ENCODE assay signal across 8 cellular contexts in the genomic region with DNA sequence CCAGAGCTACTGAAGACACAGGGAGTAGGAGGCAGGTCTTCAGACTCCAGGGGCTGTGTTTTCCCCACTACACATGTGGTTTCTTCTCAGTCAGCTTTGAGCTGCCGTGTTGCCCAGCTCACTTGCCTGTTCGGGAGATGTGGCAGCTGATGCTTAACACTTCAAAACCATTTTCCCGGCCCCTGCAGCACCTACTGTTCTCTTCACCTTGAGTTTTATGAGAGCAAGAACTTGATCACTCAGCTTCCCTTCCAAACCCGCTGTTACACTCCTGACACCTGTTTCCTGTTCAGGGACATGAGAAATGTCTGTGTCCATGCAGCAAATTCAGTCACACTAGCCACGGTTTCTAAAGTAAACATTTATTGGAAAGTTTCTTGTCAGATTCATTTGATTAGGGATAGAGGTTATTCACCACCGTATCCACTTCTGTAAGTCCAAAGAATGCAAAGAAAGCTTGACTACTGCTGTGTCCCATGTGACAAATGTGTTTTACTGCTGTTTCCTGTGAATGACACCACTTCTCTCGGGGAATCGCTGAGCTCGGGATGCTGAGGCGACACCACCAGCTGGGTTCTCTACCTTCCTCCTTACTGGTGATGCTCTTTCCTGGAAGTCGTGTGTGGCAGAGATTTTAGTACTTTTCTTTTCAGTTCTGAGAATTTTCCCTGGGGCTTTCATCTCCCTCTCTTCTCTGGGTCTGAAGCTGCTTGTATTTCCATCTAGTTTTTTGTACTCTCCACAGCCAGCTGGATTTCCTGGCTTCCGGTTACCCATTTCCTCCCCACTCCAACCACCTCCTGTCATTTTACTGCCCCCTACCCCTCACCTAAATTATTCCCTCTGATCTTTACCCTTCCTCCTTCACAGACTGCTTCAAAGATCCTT.
DNase-seq lines count a peak whose midpoint lies in the region; ATAC-seq and TF ChIP-seq lines count a peak whose summit lies in the region.

No MANE protein-coding gene starts in this region.

- peak overlapping the region in 2 of 3 donors; percentile 20 to 48 for H3K27ac Mint-ChIP-seq in IgD-negative memory B cell

- H3K27ac ChIP-seq in right cardiac atrium (ENCODE audit: low read length) (peak overlapping the region; percentile 50), WERI-Rb-1 (no peak overlapping the region)

- peak overlapping the region in 2 of 4 donors; percentile 48 to 79 for H3K4me3 Mint-ChIP-seq in IgD-negative memory B cell

- H3K27me3 Mint-ChIP-seq in IgD-negative memory B cell = peaks cover 19% of the 10 kb centered on the region

- no peaks in the 10 kb centered on the region for H3K36me3 ChIP-seq in GM06990 (ENCODE audit: control insufficient read depth, insufficient read depth, low read length)
- no peaks in the 10 kb centered on the region for H3K36me3 ChIP-seq in WERI-Rb-1

- no peaks in the 10 kb centered on the region for H3K9me3 ChIP-seq in right cardiac atrium (ENCODE audit: control insufficient read depth, low read length)
- no peaks in the 10 kb centered on the region for H3K9me3 ChIP-seq in WERI-Rb-1 (ENCODE audit: severe bottlenecking)

- H3K9me3 Mint-ChIP-seq in IgD-negative memory B cell = no peaks in the 10 kb centered on the region

- WGBS in right cardiac atrium = 21% methylated on average over 12 of the region's 12 CpGs

- H3K27me3 ChIP-seq in GM06990 (replicated peaks; ENCODE audit: control insufficient read depth, insufficient read depth, low read length) (no peaks in the 10 kb centered on the region), right cardiac atrium (ENCODE audit: control insufficient read depth, insufficient read depth) (no peaks in the 10 kb centered on the region), WERI-Rb-1 (ENCODE audit: insufficient read depth, low read depth, severe bottlenecking) (no peaks in the 10 kb centered on the region)

- peak; percentile 53 to 66 for ATAC-seq in right cardiac atrium

- H3K4me1 ChIP-seq in right cardiac atrium (ENCODE audit: control insufficient read depth, insufficient read depth, low read length) = peaks cover 3% of the 10 kb centered on the region

- intact Hi-C loops in right cardiac atrium (cut with DNase I) = no loop called here

- H3K4me1 Mint-ChIP-seq in IgD-negative memory B cell = peaks cover 23 to 30% (median 29%) of the 10 kb centered on the region in 3 donors

- H3K4me3 ChIP-seq in GM06990 (replicated peaks; ENCODE audit: low read depth, low read length) (no peak overlapping the region), right cardiac atrium (ENCODE audit: low read length) (peak overlapping the region; percentile 23), WERI-Rb-1 (ENCODE audit: low read depth, low read length) (no peak overlapping the region)

- TF ChIP-seq CTCF in GM06990 (IDR thresholded peaks at IDR 0.05; ENCODE audit: insufficient read depth, low read length, poor library complexity, severe bottlenecking) = no peak
- no peak for TF ChIP-seq CTCF in WERI-Rb-1 (IDR thresholded peaks at IDR 0.05; ENCODE audit: low read depth, low read length)

- peak; percentile 11 for DNase-seq in GM06990 (ENCODE audit: extremely low read depth, insufficient read length)
- peak; percentile 11 for DNase-seq in activated T-cell treated with anti-CD3 and anti-CD28 coated beads for 48 hours (ENCODE audit: low read depth)
- peak in 1 of 3 donors; percentile 61 for DNase-seq in right cardiac atrium
- DNase-seq in stimulated activated CD4-positive, alpha-beta T cell treated with anti-CD3 and anti-CD28 coated beads, Interleukin-4, amount 100 ng/mL, for 48 hours (ENCODE audit: low read depth in 2 of 2) = peak; percentile 12 to 30
- no peak for DNase-seq in NCI-H2029 treated with DMSO at 0.1 percent for 48 hours (lab: John Stamatoyannopoulos, UW)
- DNase-seq in NCI-H1105 treated with DMSO at 0.1 percent for 48 hours (lab: John Stamatoyannopoulos, UW) = no peak
- no peak for DNase-seq in WERI-Rb-1

- peaks cover 5% of the 10 kb centered on the region for H3K36me3 Mint-ChIP-seq in IgD-negative memory B cell

Comparison
In these comparisons a context has a peak if more than half of its experiments do, and no peak if none do; other contexts are left out.
1. DNase-seq: peak in GM06990 (single experiment), activated T-cell treated with anti-CD3 and anti-CD28 coated beads for 48 hours (single experiment) and stimulated activated CD4-positive, alpha-beta T cell treated with anti-CD3 and anti-CD28 coated beads, Interleukin-4, amount 100 ng/mL, for 48 hours (2 of 2); none in NCI-H2029 treated with DMSO at 0.1 percent for 48 hours (single experiment), NCI-H1105 treated with DMSO at 0.1 percent for 48 hours (single experiment) and WERI-Rb-1 (single experiment).